11 cellular contexts compared by ENCODE assay signal in genomic region chr20:31606678-31606927, GRCh38. TPM values are rescaled to one million over a fixed set of nuclear protein-coding genes. Genes with fewer than 3 reads are reported as not detected.
DNase-seq lines count a peak whose midpoint lies in the region; ATAC-seq, FAIRE-seq and TF ChIP-seq lines count a peak whose summit lies in the region.
"Had no signal": no experiment of that assay in that cellular context is flagged by ENCODE, and none has a peak within 500 bp of the region (broad histone marks: within the 10 kb centered on the region; RNA-seq: fewer than 3 reads in every experiment).

No MANE protein-coding gene starts in this region.

- peak overlapping the region in 2 of 11 experiments; percentile 82 to 96; a peak in 4 of 22 replicates for H3K27ac ChIP-seq in BLaER1 treated with 17β-estradiol and CSF1 and Interleukin-3, amounts not matched to agents 10 nM and 100 nM
- H3K27ac ChIP-seq in PC-9 (peak overlapping the region; percentile 96), epithelial cell of prostate (peak overlapping the region; percentile 98)

- no peaks in the 10 kb centered on the region for H3K9me2 ChIP-seq in PC-9 (ENCODE audit: insufficient read depth)

- H3K79me2 ChIP-seq in PC-9 (ENCODE audit: low read depth), result peaks cover 37% of the 10 kb centered on the region

- CTCF ChIA-PET in PC-9 (lab: Charles Lee), result interaction anchor here (7.2 kb wide), 1 partner anchor 41 kb away, joined by 407 read pairs; no protein-coding TSS in a partner anchor

- H3K9ac ChIP-seq in BLaER1 treated with 17β-estradiol and CSF1 and Interleukin-3, amounts not matched to agents 10 nM and 100 nM, result peak overlapping the region in 4 of 11 experiments; percentile 79 to 91 (median 83); a peak in 6 of 22 replicates

- POLR2A ChIA-PET in PC-9 (lab: Charles Lee; ENCODE audit: unreplicated experiment), result interaction anchor here (0.6 to 1.1 kb wide), 2 partner anchors 32 to 40 kb away, joined by 6 to 9 read pairs; no protein-coding TSS in a partner anchor

- BruUV-seq in PC-9 (replicated peaks; lab: Mats Ljungman, UMichigan), result no TSS peak

- H3K36me3 ChIP-seq in BLaER1 treated with 17β-estradiol and CSF1 and Interleukin-3, amounts not matched to agents 10 nM and 100 nM, result peaks cover 0 to 12% (median 0%) of the 10 kb centered on the region in 11 experiments; a peak in 3 of 22 replicates
- H3K36me3 ChIP-seq in PC-9 (ENCODE audit: low read depth) (peaks cover 8% of the 10 kb centered on the region; the same call in 1 of the 2 replicates), neuron (ENCODE audit: insufficient read depth, low read length) (no peaks in the 10 kb centered on the region)

- H3K9me3 ChIP-seq in BLaER1 treated with 17β-estradiol and CSF1 and Interleukin-3, amounts not matched to agents 10 nM and 100 nM (replicated peaks in 1 of 11), result peaks cover 0 to 6% (median 0%) of the 10 kb centered on the region in 11 experiments; a peak in 1 of 22 replicates
- H3K9me3 ChIP-seq in PC-9 (ENCODE audit: insufficient read depth, low read depth) (no peaks in the 10 kb centered on the region), neuron (ENCODE audit: low read length) (no peaks in the 10 kb centered on the region)

- DNase-seq in PC-9 (no peak), epithelial cell of prostate (ENCODE audit: low read depth, low spot score) (no peak), H54 (ENCODE audit: insufficient read length, low spot score) (no peak)
- no peak for DNase-seq in stimulated activated CD4-positive, alpha-beta T cell treated with anti-CD3 and anti-CD28 coated beads, Interleukin-12 subunit alpha, Interleukin-12 subunit beta, amount 100 ng/mL, for 4 hours

- no peak for FAIRE-seq in H54 (lab: Jason Lieb, UNC)
- FAIRE-seq: GM12878 had no signal

- H3K4me3 ChIP-seq in BLaER1 treated with 17β-estradiol and CSF1 and Interleukin-3, amounts not matched to agents 10 nM and 100 nM, result peak overlapping the region in 8 of 10 experiments; percentile 12 to 88 (median 69); a peak in 11 of 20 replicates
- H3K4me3 ChIP-seq in PC-9 (peak overlapping the region; percentile 97), neuron (ENCODE audit: low read length) (peak overlapping the region; percentile 64)

- H3F3A ChIP-seq in PC-9 (ENCODE audit: insufficient read depth, low read depth), result peaks cover 84% of the 10 kb centered on the region

- intact Hi-C loops in PC-9 (cut with micrococcal nuclease; ENCODE audit: unreplicated experiment), result no loop called here

- TF ChIP-seq CTCF in PC-9 (conservative IDR thresholded peaks at IDR 0.05), result no peak

- peaks cover 24 to 89% (median 61%) of the 10 kb centered on the region in 10 experiments for H3K4me1 ChIP-seq in BLaER1 treated with 17β-estradiol and CSF1 and Interleukin-3, amounts not matched to agents 10 nM and 100 nM
- H3K4me1 ChIP-seq in PC-9 (replicated peaks; ENCODE audit: insufficient read depth) (peaks cover 64% of the 10 kb centered on the region), neuron (ENCODE audit: insufficient read depth, low read length) (peaks cover 36% of the 10 kb centered on the region)

- peak overlapping the region in 6 of 11 experiments; percentile 83 to 99 (median 94); a peak in 12 of 22 replicates for H3K4me2 ChIP-seq in BLaER1 treated with 17β-estradiol and CSF1 and Interleukin-3, amounts not matched to agents 10 nM and 100 nM
- H3K4me2 ChIP-seq in PC-9, result peak overlapping the region; percentile 90

- ATAC-seq in GM21717 (IDR thresholded peaks at IDR 0.05; ENCODE audit: unreplicated experiment), result no peak
- ATAC-seq in GM21515 (IDR thresholded peaks at IDR 0.05; ENCODE audit: unreplicated experiment), result no peak
- ATAC-seq: GM12878, sciatic nerve had no signal

- H2AFZ ChIP-seq in PC-9, result no peak overlapping the region
- no peak overlapping the region for H2AFZ ChIP-seq in neuron (ENCODE audit: low read depth, low read length)

- peaks cover 21 to 100% (median 84%) of the 10 kb centered on the region in 11 experiments; a peak in 21 of 22 replicates for H3K27me3 ChIP-seq in BLaER1 treated with 17β-estradiol and CSF1 and Interleukin-3, amounts not matched to agents 10 nM and 100 nM
- H3K27me3 ChIP-seq in PC-9 (ENCODE audit: insufficient read depth, low read depth), result no peaks in the 10 kb centered on the region
- H3K27me3 ChIP-seq in neuron (ENCODE audit: insufficient read depth, low read length), result peaks cover 36% of the 10 kb centered on the region

- TF ChIP-seq POLR2A in H54 (IDR thresholded peaks at IDR 0.05; ENCODE audit: low read depth, low read length), result no peak

- peaks cover 0 to 36% (median 22%) of the 10 kb centered on the region in 11 experiments; a peak in 17 of 22 replicates for H4K20me1 ChIP-seq in BLaER1 treated with 17β-estradiol and CSF1 and Interleukin-3, amounts not matched to agents 10 nM and 100 nM
- peaks cover 5% of the 10 kb centered on the region; the same call in 1 of the 2 replicates for H4K20me1 ChIP-seq in PC-9 (ENCODE audit: insufficient read depth)

RNA-seq across cellular contexts. Expression of gene ID1, which starts 1.5 kb away (rescaled TPM):
- total RNA-seq in PC-9 (2021), result 74.4 and 164 TPM in 2 replicates

RNA-seq across cellular contexts. Expression of gene COX4I2, which starts 31.1 kb away (rescaled TPM):
- total RNA-seq in PC-9 (2021), result not detected in 2 replicates
- total RNA-seq: GM12878, HT1080 had no signal
